ENCODE assay signal across 24 cellular contexts in the genomic region with DNA sequence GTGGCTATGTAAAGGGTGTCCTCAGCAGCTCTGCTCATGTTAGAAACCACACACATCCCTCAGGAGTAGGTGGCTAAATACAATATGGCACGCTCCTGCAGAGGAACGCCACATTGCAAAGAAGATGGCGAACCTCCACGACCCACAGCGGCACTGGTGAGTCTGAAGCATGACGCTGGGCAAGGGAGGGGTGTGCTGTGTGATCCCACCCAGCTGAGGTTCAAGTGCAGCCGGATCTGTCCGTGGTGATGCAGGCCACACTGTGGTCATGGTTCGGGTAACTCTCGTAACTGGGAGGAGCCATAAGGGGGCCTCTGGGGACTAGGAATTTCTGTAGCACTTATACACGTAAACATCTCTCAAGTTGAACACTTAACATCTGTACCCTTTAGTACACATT. TPM values are rescaled to one million over a fixed set of nuclear protein-coding genes. Genes with fewer than 3 reads are reported as not detected.
DNase-seq lines count a peak whose midpoint lies in the region; ATAC-seq, FAIRE-seq and TF ChIP-seq lines count a peak whose summit lies in the region.
"Had no signal": no experiment of that assay in that cellular context is flagged by ENCODE, and none has a peak within 500 bp of the region (broad histone marks: within the 10 kb centered on the region; RNA-seq: fewer than 3 reads in every experiment).

No MANE protein-coding gene starts in this region.

- no peaks in the 10 kb centered on the region for H3K9me3 ChIP-seq in BLaER1
- no peaks in the 10 kb centered on the region for H3K9me3 ChIP-seq in GM12878 (replicated peaks; ENCODE audit: control insufficient read depth, insufficient read depth, low read length)
- no peaks in the 10 kb centered on the region for H3K9me3 ChIP-seq in pancreas
- H3K9me3 ChIP-seq: A549, BE2C, neutrophil, SJCRH30, tibial nerve had no signal

- no peak for TF ChIP-seq RAD21 in GM12878 (IDR thresholded peaks at IDR 0.05; ENCODE audit: insufficient read depth, low read depth, low read length)

- no peak overlapping the region for H3K4me3 ChIP-seq in BLaER1
- no peak overlapping the region for H3K4me3 ChIP-seq in GM12878
- H3K4me3 ChIP-seq in pancreas: no peak overlapping the region
- H3K4me3 ChIP-seq: A549, SJCRH30, tibial nerve had no signal

- no peaks in the 10 kb centered on the region for H3K27me3 ChIP-seq in BLaER1
- H3K27me3 ChIP-seq in GM12878 (replicated peaks in 1 of 2; ENCODE audit: control insufficient read depth in 2 of 2, insufficient read depth in 2 of 2, low read length in 1 of 2): no peaks in the 10 kb centered on the region
- no peaks in the 10 kb centered on the region for H3K27me3 ChIP-seq in pancreas
- H3K27me3 ChIP-seq: BE2C, foreskin keratinocyte, neutrophil, SJCRH30, tibial nerve had no signal

- H3K36me3 ChIP-seq in BLaER1: peaks cover 77% of the 10 kb centered on the region
- H3K36me3 ChIP-seq in GM12878 (ENCODE audit: control insufficient read depth in 2 of 2, insufficient read depth in 2 of 2, low read length in 1 of 2): peaks cover 13 to 14% of the 10 kb centered on the region in 2 experiments; a peak in 3 of 4 replicates
- peaks cover 0 to 40% (median 27%) of the 10 kb centered on the region in 3 donors for H3K36me3 ChIP-seq in pancreas
- H3K36me3 ChIP-seq: BE2C, SJCRH30 had no signal

- H3K4me1 ChIP-seq in BLaER1 (peaks cover 47% of the 10 kb centered on the region), GM12878 (ENCODE audit: control insufficient read depth, insufficient read depth, low read length) (no peaks in the 10 kb centered on the region; the same call in 1 of the 2 replicates), pancreas (peaks cover 52 to 54% (median 53%) of the 10 kb centered on the region in 3 donors)
- H3K4me1 ChIP-seq: A549, BE2C, foreskin keratinocyte, SJCRH30 had no signal

- DNase-seq in GM12878 (ENCODE audit: low read depth, low spot score): no peak
- DNase-seq in pancreas: peak in 4 of 6 donors; percentile 2 to 28 (median 12)
- no peak for DNase-seq in islet precursor cell
- DNase-seq: activated CD4-positive, alpha-beta T cell treated with anti-CD3 and anti-CD28 coated beads for 48 hours; BE2C; effector CD4-positive, alpha-beta T cell; erythroblast; foreskin keratinocyte; H7; NCI-H774; SJCRH30; stimulated activated CD4-positive, alpha-beta T cell treated with anti-CD3 and anti-CD28 coated beads, Interleukin-4, amount 100 ng/mL, for 1 hour; stimulated activated naive CD4-positive, alpha-beta T cell treated with Interleukin-2 at 50 U/mL for 16 hours had no signal

- no peak for TF ChIP-seq POLR2A in GM12878 (IDR thresholded peaks at IDR 0.05; ENCODE audit: low read depth, low read length)

- CTCF ChIA-PET in GM12878 (lab: Yijun Ruan, JAX): no interaction called here

- TF ChIP-seq EP300 in GM12878 (IDR thresholded peaks at IDR 0.05; ENCODE audit: borderline replicate concordance in 1 of 2, control insufficient read depth in 1 of 2, low read depth in 2 of 2, low read length in 2 of 2): no peak

- no peak overlapping the region for H2AFZ ChIP-seq in GM12878 (ENCODE audit: control insufficient read depth, low read depth, low read length)

- FAIRE-seq in GM12878 (lab: Jason Lieb, UNC) (no peak), pancreas (lab: Jason Lieb, UNC) (no peak)
- FAIRE-seq: A549, astrocyte, TTC549 had no signal

- in situ Hi-C loops in GM12878 (cut with MboI): no loop called here

- 29% methylated on average over 11 of the region's 11 CpGs for WGBS in GM12878 (ENCODE audit: insufficient coverage, insufficient replicate concordance, low lambda C conversion rate, missing lambda C conversion rate)
- WGBS in pancreas, 2 donors: 92 to 93% methylated on average over 11 of the region's 11 CpGs

- peak; percentile 67 for ATAC-seq in HG02870 (IDR thresholded peaks at IDR 0.05; ENCODE audit: unreplicated experiment)
- peak; percentile 24; the same call in 1 of the 3 replicates for ATAC-seq in GM12878
- no peak for ATAC-seq in pancreas
- ATAC-seq in HG03439 (IDR thresholded peaks at IDR 0.05; ENCODE audit: unreplicated experiment): no peak
- ATAC-seq in HG02840 (IDR thresholded peaks at IDR 0.05; ENCODE audit: low FRiP score, unreplicated experiment): no peak
- no peak for ATAC-seq in GM18502 (IDR thresholded peaks at IDR 0.05; ENCODE audit: poor library complexity, unreplicated experiment)
- ATAC-seq: A549, foreskin keratinocyte, T-cell had no signal

- H4K20me1 ChIP-seq in BLaER1: peaks cover 75% of the 10 kb centered on the region
- no peaks in the 10 kb centered on the region for H4K20me1 ChIP-seq in GM12878 (ENCODE audit: control insufficient read depth, insufficient read depth)

- H3K4me2 ChIP-seq in BLaER1 (peak overlapping the region; percentile 73), GM12878 (ENCODE audit: control insufficient read depth, insufficient read depth) (no peak overlapping the region)
- H3K4me2 ChIP-seq: A549 had no signal

- TF ChIP-seq CTCF in GM12878 (IDR thresholded peaks at IDR 0.05 in 2 of 3, conservative IDR thresholded peaks at IDR 0.05 in 1 of 3; ENCODE audit: control insufficient read depth in 2 of 3, extremely low read depth in 1 of 3, insufficient read depth in 1 of 3, low read depth in 3 of 3, low read length in 3 of 3): no peak
- no peak for TF ChIP-seq CTCF in pancreas (IDR thresholded peaks at IDR 0.05)

- H3K27ac ChIP-seq in BLaER1: no peak overlapping the region
- no peak overlapping the region for H3K27ac ChIP-seq in GM12878 (ENCODE audit: control insufficient read depth, insufficient read depth)
- peak overlapping the region; percentile 51 to 87 (median 84) for H3K27ac ChIP-seq in pancreas
- H3K27ac ChIP-seq: A549, foreskin keratinocyte, neutrophil, SJCRH30, tibial nerve had no signal

- no peaks in the 10 kb centered on the region for H3K79me2 ChIP-seq in GM12878 (ENCODE audit: control insufficient read depth, insufficient read depth, low read length)

- SMC1A ChIA-PET in GM12878 (lab: Charles Lee; ENCODE audit: uncharacterized antibody, unreplicated experiment): interaction anchor here (0.9 kb wide), 1 partner anchor 50 kb away, joined by 3 read pairs; no protein-coding TSS in a partner anchor

- BruUV-seq in GM12878 (replicated peaks; lab: Mats Ljungman, UMichigan): no TSS peak

- intact Hi-C loops in GM12878 (cut with micrococcal nuclease; ENCODE audit: unreplicated experiment): no loop called here
- intact Hi-C loops in pancreas (cut with DNase I): no loop called here

- RAD21 ChIA-PET in GM12878 (lab: Charles Lee; ENCODE audit: unreplicated experiment): no interaction called here

- H3K9ac ChIP-seq in BLaER1: no peak overlapping the region
- no peak overlapping the region for H3K9ac ChIP-seq in GM12878 (ENCODE audit: control insufficient read depth, insufficient read depth, low read length)

- POLR2A ChIA-PET in GM12878 (lab: Charles Lee): no interaction called here

TF ChIP-seq in GM12878, 131 proteins besides CTCF, POLR2A, EP300 and RAD21:
- no peak for TF ChIP-seq RB1 (IDR thresholded peaks at IDR 0.05; ENCODE audit: borderline replicate concordance)
TF ChIP-seq in GM12878: peak in this region for 0.

RNA-seq across cellular contexts. Expression of a gene that starts 23.4 kb away (rescaled TPM):
- total RNA-seq in GM12878 (2013; cell fraction: nucleolus; rRNA removed): 23.9 and 29.1 TPM in 2 replicates
- total RNA-seq in GM12878 (2014; rRNA removed): 32.5 and 34.7 TPM in 2 replicates
- total RNA-seq in GM12878 (2014; rRNA removed; fragmentation: Illumina TruSeq; extraction: Trizol): 29.3 and 31.2 TPM in 2 replicates
- 31.7 and 32.9 TPM in 2 replicates for total RNA-seq in GM12878 (2021)
- 13.2 TPM for polyA plus RNA-seq in GM12878 (2011; ENCODE audit: low read depth)
- 33.6 and 34.9 TPM in 2 replicates for polyA plus RNA-seq in GM12878 (2011; rRNA removed)
- polyA plus RNA-seq in GM12878 (2011; cell fraction: cytosol; rRNA removed): 31.5 and 35.7 TPM in 2 replicates
- polyA plus RNA-seq in GM12878 (2011; cell fraction: nucleus; rRNA removed): 29.7 and 34.5 TPM in 2 replicates
- 20.4 and 24.0 TPM in 2 replicates for polyA plus RNA-seq in GM12878 (2012)
- polyA plus RNA-seq in GM12878 (2014; fragmentation: Illumina TruSeq; extraction: Trizol): 28.0 and 30.5 TPM in 2 replicates
- polyA plus RNA-seq in GM12878 (2014; fragmentation: Nextera tagmentation; extraction: Ambion mirVana): 10 to 100 TPM; 12.1 to 22.3 TPM
- polyA plus RNA-seq in GM12878 (2014; rRNA removed): 38.4 and 38.7 TPM in 2 replicates
- 10 to 100 TPM; 56.6 to 60.2 TPM for polyA plus RNA-seq in GM12878 (2016; fragmentation: Nextera tagmentation; extraction: Ambion mirVana)
- 13.4 and 15.9 TPM in 2 replicates for polyA minus RNA-seq in GM12878 (2011; rRNA and poly(A)+ RNA removed)
- 6.8 and 7.4 TPM in 2 replicates for polyA minus RNA-seq in GM12878 (2011; cell fraction: cytosol; rRNA and poly(A)+ RNA removed)
- 7.0 and 8.7 TPM in 2 replicates for polyA minus RNA-seq in GM12878 (2011; cell fraction: nucleus; rRNA and poly(A)+ RNA removed)
- 10 to 100 TPM; 20.8 to 39.2 (median 28.4) TPM for total RNA-seq in pancreas
- 10 to 100 TPM; 22.9 to 47.8 TPM for polyA plus RNA-seq in pancreas

RNA-seq across cellular contexts. Expression of a gene that starts 42.0 kb away (rescaled TPM):
- total RNA-seq in GM12878 (2013; cell fraction: nucleolus; rRNA removed): 29.0 and 30.9 TPM in 2 replicates
- total RNA-seq in GM12878 (2014; rRNA removed) (30.5 and 35.2 TPM in 2 replicates), GM12878 (2014; rRNA removed; fragmentation: Illumina TruSeq; extraction: Trizol) (13.1 and 13.6 TPM in 2 replicates), GM12878 (2021) (44.4 and 44.9 TPM in 2 replicates), pancreas (10 to 100 TPM; 30.4 to 47.2 (median 36.0) TPM)
- 12.9 TPM for polyA plus RNA-seq in GM12878 (2011; ENCODE audit: low read depth)
- polyA plus RNA-seq in GM12878 (2011; rRNA removed) (22.2 and 31.1 TPM in 2 replicates), GM12878 (2014; fragmentation: Illumina TruSeq; extraction: Trizol) (25.0 and 31.1 TPM in 2 replicates), GM12878 (2014; fragmentation: Nextera tagmentation; extraction: Ambion mirVana) (1 to 10 TPM; 1.3 to 6.7 TPM), GM12878 (2014; rRNA removed) (33.0 and 36.4 TPM in 2 replicates), GM12878 (2016; fragmentation: Nextera tagmentation; extraction: Ambion mirVana) (10 to 100 TPM; 27.4 to 36.6 TPM), pancreas (10 to 100 TPM; 34.6 to 43.7 TPM)
- polyA plus RNA-seq in GM12878 (2011; cell fraction: cytosol; rRNA removed): 42.2 and 43.5 TPM in 2 replicates
- polyA plus RNA-seq in GM12878 (2011; cell fraction: nucleus; rRNA removed): 71.2 and 72.8 TPM in 2 replicates
- 23.9 and 24.9 TPM in 2 replicates for polyA plus RNA-seq in GM12878 (2012)
- 38.5 and 48.2 TPM in 2 replicates for polyA minus RNA-seq in GM12878 (2011; rRNA and poly(A)+ RNA removed)
- polyA minus RNA-seq in GM12878 (2011; cell fraction: cytosol; rRNA and poly(A)+ RNA removed): 13.5 and 15.2 TPM in 2 replicates
- polyA minus RNA-seq in GM12878 (2011; cell fraction: nucleus; rRNA and poly(A)+ RNA removed): 16.3 and 23.6 TPM in 2 replicates
- total RNA-seq: H7 had no signal

Comparison
In these comparisons a context has a peak if more than half of its experiments do, and no peak if none do; other contexts are left out.
1. H3K27ac ChIP-seq: peak in pancreas (4 of 4); none in BLaER1 (single experiment) and GM12878 (single experiment).
2. ATAC-seq: peak in HG02870 (single experiment) and GM12878 (single experiment); none in pancreas (0 of 4), HG03439 (single experiment), HG02840 (single experiment) and GM18502 (single experiment).
3. DNase-seq: peak in pancreas (4 of 6); none in GM12878 (single experiment) and islet precursor cell (single experiment).